13 cellular contexts compared by ENCODE assay signal in genomic region chr9:5622019-5622418, GRCh38. TPM values are rescaled to one million over a fixed set of nuclear protein-coding genes. Genes with fewer than 3 reads are reported as not detected.
DNase-seq lines count a peak whose midpoint lies in the region; ATAC-seq, FAIRE-seq and TF ChIP-seq lines count a peak whose summit lies in the region.
"Had no signal": no experiment of that assay in that cellular context is flagged by ENCODE, and none has a peak within 500 bp of the region (broad histone marks: within the 10 kb centered on the region; RNA-seq: fewer than 3 reads in every experiment).

No MANE protein-coding gene starts in this region.

- no peak overlapping the region for H2AFZ ChIP-seq in PC-3 (ENCODE audit: low read length)

- POLR2A ChIA-PET in PC-3 (lab: Charles Lee; ENCODE audit: unreplicated experiment) = no interaction called here

- ATAC-seq in PC-3 = peak; percentile 68
- ATAC-seq in HG03196 (IDR thresholded peaks at IDR 0.05; ENCODE audit: unreplicated experiment) = no peak
- ATAC-seq in GM19328 (IDR thresholded peaks at IDR 0.05; ENCODE audit: unreplicated experiment) = no peak

- intact Hi-C loops in PC-3 (cut with micrococcal nuclease) (no loop called here), esophagus muscularis mucosa (cut with DNase I) (loop anchor here (10.0 kb wide), 1 partner anchor 383 kb away; a partner anchor contains a TSS), kidney (cut with DNase I) (no loop called here)

- no peak for TF ChIP-seq EP300 in esophagus muscularis mucosa (IDR thresholded peaks at IDR 0.05)

- H3K79me2 ChIP-seq in PC-3 (ENCODE audit: low read length) = peaks cover 38% of the 10 kb centered on the region

- CTCF ChIA-PET in PC-3 (lab: Charles Lee) = no interaction called here

- DNase-seq in Daoy (ENCODE audit: low read depth) (peak; percentile 51), PC-3 (peak; percentile 85), esophagus muscularis mucosa (ENCODE audit: extremely low spot score) (no peak), renal cortical epithelial cell (ENCODE audit: low read depth) (peak; percentile 61), kidney (no peak), GM12892 (ENCODE audit: insufficient read length) (no peak)
- DNase-seq: activated gamma-delta T cell treated with Interleukin-2 at 50 U/mL for 16 hours; CD4-positive, alpha-beta T cell; NCI-H1105 treated with DMSO at 0.1 percent for 48 hours; upper lobe of right lung had no signal

- 17% methylated on average over 3 of the region's 3 CpGs for WGBS in esophagus muscularis mucosa

- H3K4me2 ChIP-seq in PC-3 (ENCODE audit: low read length) = peak overlapping the region; percentile 59

- no peaks in the 10 kb centered on the region for H3K27me3 ChIP-seq in PC-3 (ENCODE audit: low read length)
- H3K27me3 ChIP-seq in esophagus muscularis mucosa = no peaks in the 10 kb centered on the region
- H3K27me3 ChIP-seq: upper lobe of right lung had no signal

- H3K9ac ChIP-seq in PC-3 (ENCODE audit: low read length) (peak overlapping the region; percentile 26; the same call in 1 of the 2 replicates), kidney (ENCODE audit: low read length in 2 of 2) (no peak overlapping the region)

- no peaks in the 10 kb centered on the region for H3K36me3 ChIP-seq in PC-3 (ENCODE audit: low read depth, low read length)
- no peaks in the 10 kb centered on the region for H3K36me3 ChIP-seq in esophagus muscularis mucosa
- no peaks in the 10 kb centered on the region for H3K36me3 ChIP-seq in kidney (ENCODE audit: control insufficient read depth in 1 of 2, insufficient read depth in 2 of 2, low read length in 2 of 2)
- H3K36me3 ChIP-seq: upper lobe of right lung had no signal

- H3F3A ChIP-seq in PC-3 (ENCODE audit: low read length, unreplicated experiment) = peaks cover 6% of the 10 kb centered on the region

- H3K9me3 ChIP-seq in PC-3 (ENCODE audit: low read length) (no peaks in the 10 kb centered on the region), esophagus muscularis mucosa (no peaks in the 10 kb centered on the region), kidney (ENCODE audit: control insufficient read depth in 1 of 2, low read length in 2 of 2) (no peaks in the 10 kb centered on the region)
- H3K9me3 ChIP-seq: upper lobe of right lung had no signal

- no peak overlapping the region; the same call in 1 of the 2 replicates for H3K4me3 ChIP-seq in PC-3 (ENCODE audit: low read length)
- H3K4me3 ChIP-seq in esophagus muscularis mucosa = no peak overlapping the region
- H3K4me3 ChIP-seq in kidney (ENCODE audit: low read length in 2 of 2) = no peak overlapping the region
- H3K4me3 ChIP-seq: skin epidermis, upper lobe of right lung had no signal

- H3K4me1 ChIP-seq in PC-3 (ENCODE audit: insufficient read depth, low read length) = peaks cover 27% of the 10 kb centered on the region
- peaks cover 9 to 64% (median 56%) of the 10 kb centered on the region in 4 donors for H3K4me1 ChIP-seq in esophagus muscularis mucosa
- H3K4me1 ChIP-seq in kidney (ENCODE audit: control insufficient read depth in 1 of 2, insufficient read depth in 1 of 2, low read depth in 1 of 2, low read length in 2 of 2) = peaks cover 0 to 3% of the 10 kb centered on the region in 2 donors

- TF ChIP-seq CTCF in PC-3 (conservative IDR thresholded peaks at IDR 0.05; ENCODE audit: low read depth, low read length) (no peak), esophagus muscularis mucosa (IDR thresholded peaks at IDR 0.05) (no peak), kidney (IDR thresholded peaks at IDR 0.05; ENCODE audit: borderline replicate concordance, extremely low read depth, insufficient read depth) (no peak)

- TF ChIP-seq POLR2A in esophagus muscularis mucosa (IDR thresholded peaks at IDR 0.05; ENCODE audit: low read depth) (no peak), GM12892 (IDR thresholded peaks at IDR 0.05; ENCODE audit: low read depth, low read length) (no peak)

- peak overlapping the region; percentile 90 for H3K27ac ChIP-seq in PC-3 (ENCODE audit: low read length)
- H3K27ac ChIP-seq in esophagus muscularis mucosa (replicated peaks in 1 of 4) = peak overlapping the region; percentile 39 to 56 (median 46)
- H3K27ac ChIP-seq in kidney (ENCODE audit: low read depth in 2 of 2, low read length in 2 of 2) = no peak overlapping the region
- H3K27ac ChIP-seq: upper lobe of right lung had no signal

- H4K20me1 ChIP-seq in PC-3 (ENCODE audit: low read length) = no peaks in the 10 kb centered on the region

- H3K9me2 ChIP-seq in PC-3 (replicated peaks; ENCODE audit: low read length) = no peaks in the 10 kb centered on the region

- no TSS peak for BruUV-seq in PC-3 (replicated peaks; lab: Mats Ljungman, UMichigan)

- FAIRE-seq in kidney (lab: Jason Lieb, UNC) (no peak), GM12892 (lab: Jason Lieb, UNC) (no peak)

RNA-seq across cellular contexts. Expression of gene RIC1, which starts 6.9 kb away (rescaled TPM):
- 13.2 and 15.8 TPM in 2 replicates for total RNA-seq in Daoy (2014; rRNA removed; shearing (Covaris generic))
- total RNA-seq in PC-3 (2014; rRNA removed) (13.3 and 16.0 TPM in 2 replicates), esophagus muscularis mucosa (10 to 100 TPM; 51.6 to 64.9 (median 57.4) TPM), renal cortical epithelial cell (20.5 and 46.2 TPM in 2 replicates), kidney (21.1 TPM)
- polyA plus RNA-seq in kidney (ENCODE audit: insufficient read depth, low read depth, low replicate concordance) = 2.9 TPM
- polyA plus RNA-seq in GM12892 (2012; ENCODE audit: missing spikeins) = 16.8 TPM

Comparison
In these comparisons a context has a peak if more than half of its experiments do, and no peak if none do; other contexts are left out.
1. DNase-seq: peak in Daoy (single experiment), PC-3 (single experiment) and renal cortical epithelial cell (single experiment); none in esophagus muscularis mucosa (single experiment), kidney (single experiment) and GM12892 (single experiment).
2. H3K27ac ChIP-seq: peak in PC-3 (single experiment) and esophagus muscularis mucosa (4 of 4); none in kidney (0 of 2).